Comparison of ENCODE assay signal across 1 cellular context in the genomic region with DNA sequence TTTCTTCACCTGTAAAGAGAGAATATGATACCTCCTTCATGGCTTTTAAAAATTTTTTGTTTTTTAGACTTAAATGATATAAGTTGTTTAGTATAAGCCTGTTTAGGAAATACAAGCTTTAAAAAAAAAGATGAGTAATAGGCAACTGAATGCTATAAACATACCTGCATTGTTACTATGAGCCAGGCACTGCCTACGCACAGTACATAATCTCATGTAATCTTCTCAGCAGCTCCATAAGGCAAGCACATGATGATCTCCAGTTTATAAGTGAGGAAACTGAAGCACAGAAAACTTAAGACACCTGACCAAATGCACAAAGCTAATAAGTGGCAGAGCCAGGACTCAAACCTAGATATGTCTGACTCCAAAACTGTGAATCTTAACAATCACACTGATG.
TF ChIP-seq lines count a peak whose summit lies in the region.

No MANE protein-coding gene starts in this region.

TF ChIP-seq in IMR-90, 13 proteins besides CTCF, POLR2A, EP300 and RAD21:
- no peak for TF ChIP-seq MAFK (IDR thresholded peaks at IDR 0.05; ENCODE audit: low read depth, low read length)
- TF ChIP-seq FOS (IDR thresholded peaks at IDR 0.05; ENCODE audit: low read depth, low read length): no peak
- TF ChIP-seq MXI1 (IDR thresholded peaks at IDR 0.05; ENCODE audit: borderline replicate concordance, low read depth, low read length): no peak
- TF ChIP-seq CEBPB (IDR thresholded peaks at IDR 0.05; ENCODE audit: low read depth, low read length): no peak
- TF ChIP-seq NFE2L2 (IDR thresholded peaks at IDR 0.05; ENCODE audit: low read depth, low read length): no peak
- no peak for TF ChIP-seq SMC3 (IDR thresholded peaks at IDR 0.05; ENCODE audit: low read depth, low read length)
- no peak for TF ChIP-seq CHD1 (IDR thresholded peaks at IDR 0.05; ENCODE audit: low read depth, low read length)
- TF ChIP-seq, protein P1, sequence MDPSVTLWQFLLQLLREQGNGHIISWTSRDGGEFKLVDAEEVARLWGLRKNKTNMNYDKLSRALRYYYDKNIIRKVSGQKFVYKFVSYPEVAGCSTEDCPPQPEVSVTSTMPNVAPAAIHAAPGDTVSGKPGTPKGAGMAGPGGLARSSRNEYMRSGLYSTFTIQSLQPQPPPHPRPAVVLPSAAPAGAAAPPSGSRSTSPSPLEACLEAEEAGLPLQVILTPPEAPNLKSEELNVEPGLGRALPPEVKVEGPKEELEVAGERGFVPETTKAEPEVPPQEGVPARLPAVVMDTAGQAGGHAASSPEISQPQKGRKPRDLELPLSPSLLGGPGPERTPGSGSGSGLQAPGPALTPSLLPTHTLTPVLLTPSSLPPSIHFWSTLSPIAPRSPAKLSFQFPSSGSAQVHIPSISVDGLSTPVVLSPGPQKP (IDR thresholded peaks at IDR 0.05; ENCODE audit: borderline replicate concordance, low read depth, low read length): no peak
- no peak for TF ChIP-seq RCOR1 (IDR thresholded peaks at IDR 0.05; ENCODE audit: insufficient replicate concordance, low read length)
- no peak for TF ChIP-seq BHLHE40 (IDR thresholded peaks at IDR 0.05; ENCODE audit: low read depth, low read length)
- TF ChIP-seq, protein P2, sequence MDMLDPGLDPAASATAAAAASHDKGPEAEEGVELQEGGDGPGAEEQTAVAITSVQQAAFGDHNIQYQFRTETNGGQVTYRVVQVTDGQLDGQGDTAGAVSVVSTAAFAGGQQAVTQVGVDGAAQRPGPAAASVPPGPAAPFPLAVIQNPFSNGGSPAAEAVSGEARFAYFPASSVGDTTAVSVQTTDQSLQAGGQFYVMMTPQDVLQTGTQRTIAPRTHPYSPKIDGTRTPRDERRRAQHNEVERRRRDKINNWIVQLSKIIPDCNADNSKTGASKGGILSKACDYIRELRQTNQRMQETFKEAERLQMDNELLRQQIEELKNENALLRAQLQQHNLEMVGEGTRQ (IDR thresholded peaks at IDR 0.05; ENCODE audit: low read depth, low read length): no peak
- TF ChIP-seq RFX5 (IDR thresholded peaks at IDR 0.05; ENCODE audit: low read depth, low read length): no peak
- TF ChIP-seq MAZ (IDR thresholded peaks at IDR 0.05; ENCODE audit: borderline replicate concordance, low read depth, low read length): no peak
